1 cellular context compared by ENCODE assay signal in genomic region chr16:12260647-12261262, GRCh38.
TF ChIP-seq lines count a peak whose summit lies in the region.

No MANE protein-coding gene starts in this region.

TF ChIP-seq in HEK293, 187 proteins besides CTCF, POLR2A, EP300 and RAD21 (continued from another document):
- TF ChIP-seq, protein P1, sequence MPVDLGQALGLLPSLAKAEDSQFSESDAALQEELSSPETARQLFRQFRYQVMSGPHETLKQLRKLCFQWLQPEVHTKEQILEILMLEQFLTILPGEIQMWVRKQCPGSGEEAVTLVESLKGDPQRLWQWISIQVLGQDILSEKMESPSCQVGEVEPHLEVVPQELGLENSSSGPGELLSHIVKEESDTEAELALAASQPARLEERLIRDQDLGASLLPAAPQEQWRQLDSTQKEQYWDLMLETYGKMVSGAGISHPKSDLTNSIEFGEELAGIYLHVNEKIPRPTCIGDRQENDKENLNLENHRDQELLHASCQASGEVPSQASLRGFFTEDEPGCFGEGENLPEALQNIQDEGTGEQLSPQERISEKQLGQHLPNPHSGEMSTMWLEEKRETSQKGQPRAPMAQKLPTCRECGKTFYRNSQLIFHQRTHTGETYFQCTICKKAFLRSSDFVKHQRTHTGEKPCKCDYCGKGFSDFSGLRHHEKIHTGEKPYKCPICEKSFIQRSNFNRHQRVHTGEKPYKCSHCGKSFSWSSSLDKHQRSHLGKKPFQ (tag by site-specific recombination; IDR thresholded peaks at IDR 0.05): peak; percentile 85
- TF ChIP-seq ZFHX2 (tag by site-specific recombination; conservative IDR thresholded peaks at IDR 0.05) (peak; percentile 65), ZNF416 (tag by site-specific recombination; IDR thresholded peaks at IDR 0.05) (no peak), ZBTB20 (tag by site-specific recombination; IDR thresholded peaks at IDR 0.05) (peak; percentile 81), ZNF621 (tag by site-specific recombination; IDR thresholded peaks at IDR 0.05) (no peak), EGR2 (tag by site-specific recombination; IDR thresholded peaks at IDR 0.05; ENCODE audit: low read depth) (peak; percentile 61)
